Comparison of ENCODE assay signal across 10 cellular contexts in the genomic region with DNA sequence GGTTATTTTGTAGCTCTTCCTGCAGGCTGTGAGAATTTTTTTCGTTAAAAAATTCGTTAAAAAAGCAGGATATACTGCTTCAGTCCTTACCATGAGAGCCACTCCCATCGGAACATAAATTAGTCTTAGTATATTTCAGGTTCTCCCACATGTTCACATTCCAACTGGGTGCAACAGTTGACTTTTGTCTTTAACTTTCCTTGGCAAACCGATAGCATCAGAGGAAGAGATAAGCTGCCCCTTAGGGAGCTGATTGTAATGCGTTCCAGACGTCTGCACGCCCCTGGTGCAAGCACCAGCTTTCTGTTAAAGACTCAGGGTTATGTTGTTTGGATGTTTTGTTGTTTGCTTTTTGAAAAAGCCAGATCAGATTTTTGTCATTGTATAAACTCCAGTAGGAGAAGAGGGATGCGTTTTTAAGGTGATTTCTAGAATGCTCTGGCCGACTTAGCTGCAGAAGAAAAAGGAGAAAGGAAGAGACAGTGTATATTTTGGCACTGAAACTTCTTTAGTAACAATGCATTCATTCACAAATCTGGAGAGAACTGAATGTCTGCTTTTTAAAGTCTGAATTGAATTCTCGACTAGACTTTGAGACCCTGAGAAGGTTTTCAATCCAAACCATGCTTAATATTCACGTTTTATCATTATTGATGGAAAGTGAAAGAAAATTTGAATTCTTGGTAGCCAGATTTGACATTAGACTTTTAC.
A peak's percentile ranks its signal among the peaks of the same experiment; 100 is the strongest.
DNase-seq lines count a peak whose midpoint lies in the region; ATAC-seq and TF ChIP-seq lines count a peak whose summit lies in the region.
"Had no signal": no experiment of that assay in that cellular context is flagged by ENCODE, and none has a peak within 500 bp of the region (broad histone marks: within the 10 kb centered on the region; RNA-seq: fewer than 3 reads in every experiment).

No MANE protein-coding gene starts in this region.

- H2AFZ ChIP-seq in ACC112 (ENCODE audit: low read length, unreplicated experiment) (peak overlapping the region; percentile 80), OCI-LY3 (ENCODE audit: low read depth, low read length) (no peak overlapping the region)

- no peaks in the 10 kb centered on the region for H3K27me3 ChIP-seq in ACC112 (ENCODE audit: insufficient read depth, low read length)
- peaks cover 4% of the 10 kb centered on the region; the same call in 1 of the 2 replicates for H3K27me3 ChIP-seq in OCI-LY3 (ENCODE audit: low read depth, low read length)

- no peaks in the 10 kb centered on the region for H3K36me3 ChIP-seq in ACC112 (ENCODE audit: insufficient read depth, low read length)
- H3K36me3 ChIP-seq in OCI-LY3 (replicated peaks; ENCODE audit: low read depth, low read length) = no peaks in the 10 kb centered on the region

- H3K4me2 ChIP-seq in OCI-LY3 (ENCODE audit: low read length) = peak overlapping the region; percentile 80

- no peak overlapping the region for H3K9ac ChIP-seq in OCI-LY3 (ENCODE audit: low read length)

- ATAC-seq in esophagus mucosa = peak; percentile 72

- H3K4me1 ChIP-seq in ACC112 (ENCODE audit: control insufficient read depth, insufficient read depth, low read length, unreplicated experiment) (peaks cover 17% of the 10 kb centered on the region), OCI-LY3 (ENCODE audit: low read length) (peaks cover 56% of the 10 kb centered on the region)

- DNase-seq in mesenteric fat pad (ENCODE audit: low spot score) (no peak), T1000 (lab: John Stamatoyannopoulos, UW) (no peak), activated T-cell treated with anti-CD3 and anti-CD28 coated beads for 4 hours (no peak), Kasumi-1 (lab: John Stamatoyannopoulos, UW) (no peak)
- DNase-seq: activated CD4-positive, alpha-beta T cell treated with anti-CD3 and anti-CD28 coated beads for 48 hours had no signal

- H3K4me3 ChIP-seq in ACC112 (ENCODE audit: low read depth, low read length) (peak overlapping the region; percentile 51), OCI-LY3 (ENCODE audit: low read length) (peak overlapping the region; percentile 34)

- peaks cover 60% of the 10 kb centered on the region for H3K4me1 Mint-ChIP-seq in nephron

- H3K79me2 ChIP-seq in ACC112 (ENCODE audit: control insufficient read depth, insufficient read depth, low read length, unreplicated experiment) = peaks cover 42% of the 10 kb centered on the region
- H3K79me2 ChIP-seq in OCI-LY3 (ENCODE audit: low read length) = no peaks in the 10 kb centered on the region

- no peak for TF ChIP-seq CTCF in OCI-LY3 (IDR thresholded peaks at IDR 0.05; ENCODE audit: low read depth, low read length)
- TF ChIP-seq CTCF in nephron (IDR thresholded peaks at IDR 0.05; ENCODE audit: unreplicated experiment in 3 of 3) = no peak

- peaks cover 20% of the 10 kb centered on the region for H3K36me3 Mint-ChIP-seq in nephron (ENCODE audit: low read depth)
- H3K36me3 Mint-ChIP-seq: memory B cell had no signal

- H3K9me3 Mint-ChIP-seq in nephron = no peaks in the 10 kb centered on the region
- H3K9me3 Mint-ChIP-seq: memory B cell had no signal

- H4K20me1 ChIP-seq in OCI-LY3 (ENCODE audit: insufficient read depth, low read length) = peaks cover 6% of the 10 kb centered on the region

- no peaks in the 10 kb centered on the region for H3K27me3 Mint-ChIP-seq in nephron (ENCODE audit: low read depth)

- H3K9me3 ChIP-seq in OCI-LY3 (ENCODE audit: insufficient read depth, low read length) = no peaks in the 10 kb centered on the region

- peak overlapping the region; percentile 4 to 50 (median 35) for H3K4me3 Mint-ChIP-seq in nephron
- H3K4me3 Mint-ChIP-seq: memory B cell had no signal

- peak overlapping the region; percentile 87 to 90 (median 89) for H3K27ac Mint-ChIP-seq in nephron
- H3K27ac Mint-ChIP-seq: memory B cell had no signal

- H3K27ac ChIP-seq in ACC112 (ENCODE audit: low read depth, low read length) (peak overlapping the region; percentile 76), OCI-LY3 (ENCODE audit: low read length) (no peak overlapping the region)
